In genomic region chr2:120920438-120920814, GRCh38 we compare ENCODE assay signal across 17 cellular contexts.
A peak's percentile ranks its signal among the peaks of the same experiment; 100 is the strongest.
DNase-seq lines count a peak whose midpoint lies in the region; ATAC-seq and TF ChIP-seq lines count a peak whose summit lies in the region.
"Had no signal": no experiment of that assay in that cellular context is flagged by ENCODE, and none has a peak within 500 bp of the region (broad histone marks: within the 10 kb centered on the region; RNA-seq: fewer than 3 reads in every experiment).

No MANE protein-coding gene starts in this region.

- DNase-seq in HFFc6 (no peak), coronary artery (ENCODE audit: low spot score) (no peak), mesothelial cell of epicardium (ENCODE audit: low spot score in 2 of 2, unreplicated experiment in 2 of 2) (no peak), smooth muscle cell (lab: John Stamatoyannopoulos, UW; ENCODE audit: unreplicated experiment) (no peak), spleen (no peak), globus pallidus (ENCODE audit: low spot score) (no peak)
- DNase-seq: GDM1, Kasumi-1, NCI-H1417, NCI-H2171 treated with DMSO at 0.1 percent for 48 hours, Peyer's patch had no signal

- no peak for TF ChIP-seq CTCF in HFFc6 (IDR thresholded peaks at IDR 0.05)
- no peak for TF ChIP-seq CTCF in coronary artery (IDR thresholded peaks at IDR 0.05)
- TF ChIP-seq CTCF in mesothelial cell of epicardium (IDR thresholded peaks at IDR 0.05; ENCODE audit: unreplicated experiment) = no peak
- TF ChIP-seq CTCF in smooth muscle cell (IDR thresholded peaks at IDR 0.05; ENCODE audit: borderline replicate concordance, insufficient read depth, poor library complexity, severe bottlenecking) = no peak
- no peak for TF ChIP-seq CTCF in spleen (IDR thresholded peaks at IDR 0.05 in 8 of 11, conservative IDR thresholded peaks at IDR 0.05 in 3 of 11)

- peak overlapping the region; percentile 99 for H3K27ac Mint-ChIP-seq in HFFc6
- peak overlapping the region; percentile 91 for H3K27ac Mint-ChIP-seq in mesothelial cell of epicardium
- H3K27ac Mint-ChIP-seq: activated T-helper 17 cell treated with anti-CD3 and anti-CD28 coated beads, Interleukin-2, amount 50 U/mL, for 72 hours had no signal

- H3K4me1 Mint-ChIP-seq in HFFc6 (ENCODE audit: low read depth) (peaks cover 68% of the 10 kb centered on the region), mesothelial cell of epicardium (peaks cover 24% of the 10 kb centered on the region)
- H3K4me1 Mint-ChIP-seq: activated T-helper 17 cell treated with anti-CD3 and anti-CD28 coated beads, Interleukin-2, amount 50 U/mL, for 72 hours had no signal

- H3K36me3 ChIP-seq in smooth muscle cell (ENCODE audit: low read depth) = no peaks in the 10 kb centered on the region
- H3K36me3 ChIP-seq in spleen = no peaks in the 10 kb centered on the region
- H3K36me3 ChIP-seq: Peyer's patch had no signal

- peaks cover 33% of the 10 kb centered on the region for H3K79me2 ChIP-seq in smooth muscle cell (ENCODE audit: low read depth)
- H3K79me2 ChIP-seq: parathyroid adenoma had no signal

- H3K9me3 ChIP-seq in smooth muscle cell (replicated peaks; ENCODE audit: low read depth) = no peaks in the 10 kb centered on the region
- H3K9me3 ChIP-seq in spleen = no peaks in the 10 kb centered on the region
- H3K9me3 ChIP-seq: Peyer's patch had no signal

- TF ChIP-seq POLR2A in spleen (IDR thresholded peaks at IDR 0.05) = no peak

- peak overlapping the region; percentile 44 for H3K4me3 ChIP-seq in coronary artery
- no peak overlapping the region for H3K4me3 ChIP-seq in smooth muscle cell
- H3K4me3 ChIP-seq in spleen = no peak overlapping the region
- H3K4me3 ChIP-seq: Peyer's patch had no signal

- intact Hi-C loops in spleen (cut with DNase I; ENCODE audit: low total_unique reads) = no loop called here

- H3K9ac ChIP-seq in smooth muscle cell (ENCODE audit: low read depth) = peak overlapping the region; percentile 90
- H3K9ac ChIP-seq: parathyroid adenoma had no signal

- H3K9me3 Mint-ChIP-seq in HFFc6 = no peaks in the 10 kb centered on the region
- H3K9me3 Mint-ChIP-seq in mesothelial cell of epicardium = no peaks in the 10 kb centered on the region
- H3K9me3 Mint-ChIP-seq: activated T-helper 17 cell treated with anti-CD3 and anti-CD28 coated beads, Interleukin-2, amount 50 U/mL, for 72 hours had no signal

- H3K4me1 ChIP-seq in smooth muscle cell (ENCODE audit: low read depth) (peaks cover 10% of the 10 kb centered on the region), spleen (peaks cover 0 to 10% (median 5%) of the 10 kb centered on the region in 6 donors)
- H3K4me1 ChIP-seq: parathyroid adenoma, Peyer's patch had no signal

- H3K4me2 ChIP-seq in smooth muscle cell = peak overlapping the region; percentile 69

- H2AFZ ChIP-seq in smooth muscle cell (ENCODE audit: low read depth) = peak overlapping the region; percentile 49
- H2AFZ ChIP-seq: parathyroid adenoma had no signal

- H3K36me3 Mint-ChIP-seq in HFFc6 (ENCODE audit: low read depth) (peaks cover 17% of the 10 kb centered on the region), mesothelial cell of epicardium (no peaks in the 10 kb centered on the region)

- no peaks in the 10 kb centered on the region for H3K27me3 ChIP-seq in smooth muscle cell (ENCODE audit: low read depth)
- H3K27me3 ChIP-seq in spleen (replicated peaks in 1 of 7) = peaks cover 0 to 22% (median 0%) of the 10 kb centered on the region in 7 donors
- H3K27me3 ChIP-seq: Peyer's patch had no signal

- H3K4me3 Mint-ChIP-seq in HFFc6 (peak overlapping the region; percentile 77), mesothelial cell of epicardium (no peak overlapping the region)
- H3K4me3 Mint-ChIP-seq: activated T-helper 17 cell treated with anti-CD3 and anti-CD28 coated beads, Interleukin-2, amount 50 U/mL, for 72 hours had no signal

- H3F3A ChIP-seq in smooth muscle cell (ENCODE audit: low read depth) = peaks cover 18% of the 10 kb centered on the region

- H3K27me3 Mint-ChIP-seq in HFFc6 (ENCODE audit: insufficient read depth) (peaks cover 25% of the 10 kb centered on the region), mesothelial cell of epicardium (ENCODE audit: low read depth) (no peaks in the 10 kb centered on the region)
- H3K27me3 Mint-ChIP-seq: activated T-helper 17 cell treated with anti-CD3 and anti-CD28 coated beads, Interleukin-2, amount 50 U/mL, for 72 hours had no signal

- H4K20me1 ChIP-seq in smooth muscle cell (ENCODE audit: low read depth) = no peaks in the 10 kb centered on the region

- no peak for ATAC-seq in GM21723 (IDR thresholded peaks at IDR 0.05; ENCODE audit: unreplicated experiment)
- ATAC-seq in GM21515 (IDR thresholded peaks at IDR 0.05; ENCODE audit: unreplicated experiment) = no peak
- ATAC-seq: activated T-helper 17 cell treated with anti-CD3 and anti-CD28 coated beads, Interleukin-2, amount 50 U/mL, for 72 hours had no signal

- WGBS in smooth muscle cell (ENCODE audit: low lambda C conversion rate) = 23% methylated on average over 7 of the region's 7 CpGs
- WGBS in spleen, 5 donors = 81 to 91% (median 88%) methylated on average over 7 of the region's 7 CpGs

- H3K27ac ChIP-seq in coronary artery (peak overlapping the region; percentile 89 to 93), smooth muscle cell (ENCODE audit: low read depth) (peak overlapping the region; percentile 100), spleen (no peak overlapping the region)
- H3K27ac ChIP-seq: epithelial cell of prostate, parathyroid adenoma, Peyer's patch, VCaP had no signal

Comparison
In these comparisons a context has a peak if more than half of its experiments do, and no peak if none do; other contexts are left out.
1. H3K27ac ChIP-seq: peak in coronary artery (2 of 2) and smooth muscle cell (single experiment); none in spleen (0 of 8).